Comparison of ENCODE assay signal across 1 cellular context in the genomic region with DNA sequence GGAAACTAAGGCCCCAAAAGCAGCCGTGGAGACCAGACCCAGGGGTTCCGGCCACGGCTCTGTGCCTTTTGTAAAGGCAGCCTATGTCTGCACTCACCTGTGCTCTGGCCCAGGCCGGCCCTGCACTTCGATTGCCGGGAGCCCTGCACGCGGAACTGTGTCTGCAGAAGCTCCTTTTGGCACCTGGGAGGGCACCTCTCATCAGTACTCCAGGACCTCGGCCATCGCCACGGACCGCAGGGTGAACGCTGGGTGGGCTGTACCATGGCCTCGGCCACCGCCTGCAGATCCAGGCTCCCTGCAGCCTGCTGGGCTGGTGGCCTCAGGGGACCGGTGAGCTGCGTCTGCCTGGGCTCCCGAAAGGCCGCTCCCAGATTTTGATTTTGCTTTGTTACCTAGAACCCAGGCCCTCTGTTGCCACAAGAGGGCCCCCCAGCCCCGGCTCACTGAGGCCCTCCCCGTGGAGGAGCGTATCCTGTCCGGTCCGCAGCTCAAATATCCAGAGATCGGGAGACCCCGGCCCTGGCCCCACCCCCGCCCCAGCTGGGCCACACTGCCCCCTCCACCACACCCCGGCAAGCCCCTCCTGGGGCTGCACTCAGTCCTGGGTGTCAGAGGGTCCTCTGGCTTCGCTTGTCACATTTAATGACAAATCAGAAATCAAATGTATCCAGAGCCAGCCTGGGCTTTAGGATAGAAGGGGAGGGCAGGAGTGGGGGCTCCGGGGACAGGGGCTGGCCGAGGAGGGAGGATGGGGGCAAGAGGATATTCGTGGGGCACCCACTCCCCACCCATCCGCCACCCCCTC.
TF ChIP-seq lines count a peak whose summit lies in the region.

No MANE protein-coding gene starts in this region.

TF ChIP-seq in IMR-90, 13 proteins besides CTCF, POLR2A, EP300 and RAD21:
- TF ChIP-seq SMC3 (IDR thresholded peaks at IDR 0.05; ENCODE audit: low read depth, low read length) (peak; percentile 66), RCOR1 (IDR thresholded peaks at IDR 0.05; ENCODE audit: insufficient replicate concordance, low read length) (no peak), BHLHE40 (IDR thresholded peaks at IDR 0.05; ENCODE audit: low read depth, low read length) (no peak)
- TF ChIP-seq, protein P1, sequence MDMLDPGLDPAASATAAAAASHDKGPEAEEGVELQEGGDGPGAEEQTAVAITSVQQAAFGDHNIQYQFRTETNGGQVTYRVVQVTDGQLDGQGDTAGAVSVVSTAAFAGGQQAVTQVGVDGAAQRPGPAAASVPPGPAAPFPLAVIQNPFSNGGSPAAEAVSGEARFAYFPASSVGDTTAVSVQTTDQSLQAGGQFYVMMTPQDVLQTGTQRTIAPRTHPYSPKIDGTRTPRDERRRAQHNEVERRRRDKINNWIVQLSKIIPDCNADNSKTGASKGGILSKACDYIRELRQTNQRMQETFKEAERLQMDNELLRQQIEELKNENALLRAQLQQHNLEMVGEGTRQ (IDR thresholded peaks at IDR 0.05; ENCODE audit: low read depth, low read length): no peak
